Comparison of ENCODE assay signal across 11 cellular contexts in genomic region chr13:49220856-49221614, GRCh38. TPM values are rescaled to one million over a fixed set of nuclear protein-coding genes. Genes with fewer than 3 reads are reported as not detected.
A peak's percentile ranks its signal among the peaks of the same experiment; 100 is the strongest.
DNase-seq lines count a peak whose midpoint lies in the region; ATAC-seq and TF ChIP-seq lines count a peak whose summit lies in the region.
"Had no signal": no experiment of that assay in that cellular context is flagged by ENCODE, and none has a peak within 500 bp of the region (broad histone marks: within the 10 kb centered on the region; RNA-seq: fewer than 3 reads in every experiment).

No MANE protein-coding gene starts in this region.

- H3K27ac ChIP-seq in gastrocnemius medialis = no peak overlapping the region
- H3K27ac ChIP-seq: thyroid gland had no signal

- DNase-seq in GM03348 (ENCODE audit: low spot score) (peak; percentile 30), germinal center (ENCODE audit: low spot score) (peak; percentile 21), gastrocnemius medialis (no peak), NCI-H1694 treated with DMSO at 0.1 percent for 48 hours (lab: John Stamatoyannopoulos, UW) (no peak), NCI-H774 (lab: John Stamatoyannopoulos, UW) (no peak)
- DNase-seq: Karpas-422 had no signal

- intact Hi-C loops in gastrocnemius medialis (cut with DNase I; ENCODE audit: low total_unique reads) = no loop called here

- TF ChIP-seq CTCF in WI38 (IDR thresholded peaks at IDR 0.05; ENCODE audit: low read depth, low read length) = no peak
- no peak for TF ChIP-seq CTCF in gastrocnemius medialis (IDR thresholded peaks at IDR 0.05 in 4 of 5, conservative IDR thresholded peaks at IDR 0.05 in 1 of 5)

- TF ChIP-seq POLR2A in gastrocnemius medialis (IDR thresholded peaks at IDR 0.05) = no peak

- H3K4me1 ChIP-seq in gastrocnemius medialis = no peaks in the 10 kb centered on the region

- no peak for ATAC-seq in gastrocnemius medialis
- ATAC-seq in GM18870 (IDR thresholded peaks at IDR 0.05; ENCODE audit: unreplicated experiment) = no peak
- no peak for ATAC-seq in GM18861 (IDR thresholded peaks at IDR 0.05; ENCODE audit: unreplicated experiment)

- no peaks in the 10 kb centered on the region for H3K36me3 ChIP-seq in gastrocnemius medialis
- H3K36me3 ChIP-seq: thyroid gland had no signal

- in situ Hi-C loops in gastrocnemius medialis (cut with MboI; ENCODE audit: low sequenced_read_pairs in 4 of 4) = no loop called here

- no peaks in the 10 kb centered on the region for H3K9me3 ChIP-seq in gastrocnemius medialis
- H3K9me3 ChIP-seq: thyroid gland had no signal

- peak overlapping the region; percentile 17; the same call in 1 of the 2 replicates for H3K4me3 ChIP-seq in WI38 (ENCODE audit: low read depth, low read length)
- H3K4me3 ChIP-seq in gastrocnemius medialis = peak overlapping the region; percentile 22 to 43 (median 30)

- peaks cover 36 to 47% (median 46%) of the 10 kb centered on the region in 3 donors for H3K27me3 ChIP-seq in gastrocnemius medialis
- H3K27me3 ChIP-seq: thyroid gland had no signal

RNA-seq across cellular contexts. Expression of gene MLNR, which starts 0.9 kb away (rescaled TPM):
- not detected for total RNA-seq in gastrocnemius medialis
- total RNA-seq: left lobe of liver had no signal

RNA-seq across cellular contexts. Expression of gene CDADC1, which starts 26.7 kb away (rescaled TPM):
- 1 to 10 TPM in 3 of 4 donors, under 1 TPM in 1; 1.00 to 8.6 (median 3.9) TPM for total RNA-seq in gastrocnemius medialis

Comparison
In these comparisons a context has a peak if more than half of its experiments do, and no peak if none do; other contexts are left out.
1. DNase-seq: peak in GM03348 (single experiment) and germinal center (single experiment); none in gastrocnemius medialis (0 of 2), NCI-H1694 treated with DMSO at 0.1 percent for 48 hours (single experiment) and NCI-H774 (single experiment).